25 cellular contexts compared by ENCODE assay signal in the genomic region with DNA sequence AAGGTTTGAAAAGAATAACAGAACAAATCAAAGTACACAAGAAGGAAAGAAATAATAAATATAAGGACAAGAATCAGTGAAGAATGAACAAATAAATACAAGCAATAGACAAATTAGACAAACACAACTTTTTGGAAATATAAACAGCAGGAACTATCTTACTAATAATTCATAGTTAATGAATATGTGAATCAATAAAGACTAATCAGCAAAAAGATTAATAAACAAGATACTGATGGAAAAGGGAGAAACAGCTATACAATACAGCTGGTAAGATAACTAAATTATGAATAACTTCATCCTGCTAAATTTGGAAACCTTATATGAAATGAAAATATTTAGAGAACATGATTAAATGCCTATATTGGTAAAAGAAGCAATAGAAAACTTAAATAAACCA.
"Had no signal": no experiment of that assay in that cellular context is flagged by ENCODE, and none has a peak within 500 bp of the region (broad histone marks: within the 10 kb centered on the region; RNA-seq: fewer than 3 reads in every experiment).

No MANE protein-coding gene starts in this region.

- H3K4me3 ChIP-seq: colonic mucosa, esophagus squamous epithelium, gastrocnemius medialis, heart right ventricle, left lung, lower lobe of right lung, mucosa of descending colon had no signal

- FAIRE-seq: islet of Langerhans, keratinocyte had no signal

- H3K27me3 ChIP-seq: colonic mucosa, gastrocnemius medialis had no signal

- H3K4me1 ChIP-seq: colonic mucosa, esophagus squamous epithelium, gastrocnemius medialis, heart right ventricle, left lung, lower lobe of right lung had no signal

- ATAC-seq: effector memory CD8-positive, alpha-beta T cell; esophagus mucosa; gastrocnemius medialis; heart right ventricle; left cardiac atrium; left lung; left ventricle myocardium superior; lower lobe of right lung; mucosa of descending colon had no signal

- H3K27ac ChIP-seq: colonic mucosa, epithelial cell of prostate, esophagus squamous epithelium, gastrocnemius medialis, heart right ventricle, left lung, lower lobe of right lung had no signal

- H3K36me3 ChIP-seq: colonic mucosa, esophagus squamous epithelium, gastrocnemius medialis, heart right ventricle, left lung, lower lobe of right lung had no signal

- DNase-seq: colonic mucosa; cortex of kidney; effector CD8-positive, alpha-beta T cell; effector memory CD8-positive, alpha-beta T cell; endodermal cell; erythroblast; esophagus squamous epithelium; foreskin fibroblast; foreskin melanocyte; gastrocnemius medialis; glutamatergic neuron; head of caudate nucleus; heart right ventricle; hippocampal formation; left cardiac atrium; left lung; left ventricle myocardium superior; lower lobe of right lung; mesenchymal stem cell; mucosa of descending colon; naive B cell had no signal

- H3K9me3 ChIP-seq: colonic mucosa, esophagus squamous epithelium, gastrocnemius medialis, lower lobe of right lung, mucosa of descending colon had no signal
